In the genomic region with DNA sequence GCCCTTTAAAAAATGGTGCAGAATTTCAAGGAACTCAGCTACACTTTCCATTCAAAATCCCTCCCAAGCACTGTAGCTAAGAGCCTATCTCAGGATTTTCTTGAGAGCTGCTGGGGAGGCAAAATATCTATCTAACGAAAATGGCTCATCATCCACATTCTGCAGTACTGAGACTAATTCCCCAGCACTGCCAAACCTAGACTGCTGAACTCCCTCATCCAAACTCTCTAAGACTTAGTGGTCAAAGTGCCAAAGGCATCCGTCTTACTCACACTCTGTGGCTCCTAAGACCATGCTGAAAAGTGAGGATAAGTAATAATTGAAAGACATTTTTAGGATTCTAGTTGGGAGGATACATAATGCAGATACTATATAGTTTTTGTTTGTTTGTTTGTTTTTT, we compare ENCODE assay signal across 1 cellular context.
TF ChIP-seq lines count a peak whose summit lies in the region.

No MANE protein-coding gene starts in this region.

TF ChIP-seq in H1, 55 proteins besides CTCF, POLR2A, EP300 and RAD21:
- TF ChIP-seq CHD1 (IDR thresholded peaks at IDR 0.05; ENCODE audit: low read depth, low read length) (no peak), POU5F1 (IDR thresholded peaks at IDR 0.05; ENCODE audit: low read depth, low read length) (no peak), FOSL1 (IDR thresholded peaks at IDR 0.05; ENCODE audit: insufficient read depth, low read depth, low read length) (no peak), JUN (IDR thresholded peaks at IDR 0.05; ENCODE audit: low read depth, low read length) (no peak), BCL11A (IDR thresholded peaks at IDR 0.05; ENCODE audit: low read depth in 2 of 2, low read length in 2 of 2) (no peak), SIN3A (conservative IDR thresholded peaks at IDR 0.05 in 1 of 2, IDR thresholded peaks at IDR 0.05 in 1 of 2; ENCODE audit: low read depth in 1 of 2, low read length in 2 of 2) (no peak), SP2 (IDR thresholded peaks at IDR 0.05; ENCODE audit: low read length) (no peak)
TF ChIP-seq in H1: peak in this region for 0.
